ENCODE assay signal across 20 cellular contexts in genomic region chr10:21264271-21264670, GRCh38.
"Had no signal": no experiment of that assay in that cellular context is flagged by ENCODE, and none has a peak within 500 bp of the region (broad histone marks: within the 10 kb centered on the region; RNA-seq: fewer than 3 reads in every experiment).

No MANE protein-coding gene starts in this region.

- H3K79me2 ChIP-seq: hepatocyte had no signal

- H3K27ac ChIP-seq: adrenal gland, hepatocyte, parathyroid adenoma, right lobe of liver, thyroid gland, uterus, VCaP had no signal

- H3K9me3 ChIP-seq: adrenal gland, right lobe of liver, thyroid gland, uterus had no signal

- H3K4me2 ChIP-seq: hepatocyte had no signal

- H3K4me1 ChIP-seq: adrenal gland, right lobe of liver, uterus had no signal

- ATAC-seq: left cardiac atrium; natural killer cell; right lobe of liver; stimulated activated naive B cell treated with anti-CD40 and anti-IgM and Interleukin-4, amounts not matched to agents 10 μg/mL and 1 μg/mL and 100 μg/mL, for 72 hours had no signal

- H3K4me3 ChIP-seq: adrenal gland, hepatocyte, right lobe of liver, thyroid gland, uterus had no signal

- DNase-seq: activated CD4-positive, alpha-beta T cell treated with anti-CD3 and anti-CD28 coated beads, Interleukin-2, amount 50 U/mL, for 1 hour; activated CD4-positive, CD25-positive, alpha-beta regulatory T cell treated with anti-CD3 and anti-CD28 coated beads, Interleukin-2, amount 50 U/mL, for 72 hours; activated CD8-positive, alpha-beta memory T cell treated with anti-CD3 and anti-CD28 coated beads, Interleukin-2, amount 50 U/mL, for 4 hours; activated effector memory CD4-positive, alpha-beta T cell treated with anti-CD3 and anti-CD28 coated beads, Interleukin-2, amount 50 U/mL, for 16 hours; activated naive CD4-positive, alpha-beta T cell treated with anti-CD3 and anti-CD28 coated beads, Interleukin-2, amount 50 U/mL, for 16 hours; activated T-cell treated with anti-CD3 and anti-CD28 coated beads, Interleukin-2, amount 50 U/mL, for 48 hours; adrenal gland; effector CD4-positive, alpha-beta T cell; foreskin fibroblast; left cardiac atrium; natural killer cell; right lobe of liver; stimulated activated naive B cell treated with anti-CD40 and anti-IgM and Interleukin-4, amounts not matched to agents 10 μg/mL and 1 μg/mL and 100 μg/mL, for 72 hours; T-helper 2 cell; thyroid gland; uterus had no signal

- H3K36me3 ChIP-seq: adrenal gland, right lobe of liver, thyroid gland, uterus had no signal

- H3K9ac ChIP-seq: parathyroid adenoma had no signal

- H2AFZ ChIP-seq: hepatocyte, parathyroid adenoma had no signal

- H3K27me3 ChIP-seq: adrenal gland, hepatocyte, right lobe of liver, thyroid gland, uterus had no signal

- FAIRE-seq: astrocyte had no signal
